27 cellular contexts compared by ENCODE assay signal in genomic region chr11:125303186-125303585, GRCh38.
"Had no signal": no experiment of that assay in that cellular context is flagged by ENCODE, and none has a peak within 500 bp of the region (broad histone marks: within the 10 kb centered on the region; RNA-seq: fewer than 3 reads in every experiment).

No MANE protein-coding gene starts in this region.

- DNase-seq: dermis blood vessel endothelial cell; effector memory CD4-positive, alpha-beta T cell; foreskin keratinocyte; heart left ventricle; mesenchymal stem cell; mucosa of descending colon; naive B cell; nucleus accumbens; posterior cingulate gyrus; retina; small intestine; stimulated activated CD4-positive, alpha-beta T cell treated with anti-CD3 and anti-CD28 coated beads, Interleukin-12 subunit alpha, Interleukin-12 subunit beta, amount 100 ng/mL, for 4 hours; stimulated activated CD4-positive, alpha-beta T cell treated with anti-CD3 and anti-CD28 coated beads, Interleukin-1b, Interleukin-23, amount 100 ng/mL, for 48 hours; stimulated activated CD4-positive, alpha-beta T cell treated with anti-CD3 and anti-CD28 coated beads, Interleukin-4, amount 100 ng/mL, for 1 hour; stimulated activated CD8-positive, alpha-beta memory T cell treated with anti-CD3 and anti-CD28 coated beads, Interleukin-4, amount 100 ng/mL, for 48 hours; stimulated activated naive CD4-positive, alpha-beta T cell; stimulated activated naive CD8-positive, alpha-beta T cell treated with anti-CD3 and anti-CD28 coated beads, Interleukin-15, amount 100 ng/mL, for 72 hours; transverse colon had no signal

- H3K36me3 ChIP-seq: esophagus muscularis mucosa, gastroesophageal sphincter, heart left ventricle, neural progenitor cell, ovary, suprapubic skin, transverse colon, vagina had no signal

- H3K4me1 ChIP-seq: neural progenitor cell, suprapubic skin, vagina had no signal

- ATAC-seq: foreskin keratinocyte; gastroesophageal sphincter; heart left ventricle; left lobe of liver; mucosa of descending colon; stimulated activated naive CD8-positive, alpha-beta T cell treated with anti-CD3 and anti-CD28 coated beads, Interleukin-15, amount 100 ng/mL, for 72 hours had no signal

- H3K9ac ChIP-seq: neural progenitor cell had no signal

- H3K4me3 ChIP-seq: coronary artery, esophagus muscularis mucosa, gastroesophageal sphincter, heart left ventricle, hepatocyte, mucosa of descending colon, neural progenitor cell, ovary, suprapubic skin, transverse colon, vagina had no signal

- H3K4me2 ChIP-seq: hepatocyte, neural progenitor cell had no signal

- H3K9me3 ChIP-seq: esophagus muscularis mucosa, gastroesophageal sphincter, heart left ventricle, mucosa of descending colon, ovary, suprapubic skin, transverse colon, vagina had no signal

- H3K27me3 ChIP-seq: esophagus muscularis mucosa, gastroesophageal sphincter, heart left ventricle, hepatocyte, neural progenitor cell, ovary, suprapubic skin, transverse colon, vagina had no signal

- H3K27ac ChIP-seq: coronary artery, esophagus muscularis mucosa, foreskin keratinocyte, gastroesophageal sphincter, heart left ventricle, hepatocyte, neural progenitor cell, ovary, suprapubic skin, transverse colon, vagina had no signal

- H2AFZ ChIP-seq: hepatocyte, neural progenitor cell had no signal
